In the genomic region with DNA sequence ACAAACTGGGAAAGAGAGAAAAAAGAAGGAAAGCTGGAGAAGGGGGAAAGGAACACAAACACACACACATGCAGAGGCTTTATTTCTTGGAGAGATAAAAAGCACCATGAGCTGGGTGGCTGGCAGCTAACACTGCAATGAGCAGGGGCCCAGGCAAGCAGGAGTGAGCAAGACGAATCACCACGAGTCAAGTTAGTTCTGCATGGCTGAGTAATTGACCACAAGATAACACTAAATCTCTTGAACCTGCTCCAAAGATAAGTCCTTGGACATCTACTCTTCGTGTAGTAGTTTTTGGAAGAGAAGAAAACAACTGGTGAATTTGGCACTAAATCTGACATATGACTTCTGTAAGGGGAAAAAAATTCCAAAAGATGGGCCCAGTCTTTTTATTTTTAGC, we compare ENCODE assay signal across 10 cellular contexts.
DNase-seq lines count a peak whose midpoint lies in the region; ATAC-seq, FAIRE-seq and TF ChIP-seq lines count a peak whose summit lies in the region.
"Had no signal": no experiment of that assay in that cellular context is flagged by ENCODE, and none has a peak within 500 bp of the region (broad histone marks: within the 10 kb centered on the region; RNA-seq: fewer than 3 reads in every experiment).

No MANE protein-coding gene starts in this region.

- peak; percentile 65 for FAIRE-seq in keratinocyte (lab: Jason Lieb, UNC)

- dilution Hi-C loops in keratinocyte (cut with MboI; ENCODE audit: extremely low pct_ligation_motif_present, low sequenced_read_pairs) = no loop called here

- H3K27me3 ChIP-seq in keratinocyte (ENCODE audit: control insufficient read depth, extremely low read depth, insufficient read depth, low read length) (no peaks in the 10 kb centered on the region), Peyer's patch (no peaks in the 10 kb centered on the region)

- no peak overlapping the region for H3K27ac ChIP-seq in keratinocyte (ENCODE audit: control insufficient read depth, insufficient read depth, low read length)
- no peak overlapping the region for H3K27ac ChIP-seq in Peyer's patch
- H3K27ac ChIP-seq: lower lobe of right lung had no signal

- H3K9me3 Mint-ChIP-seq in WTC11 = no peaks in the 10 kb centered on the region

- TF ChIP-seq POLR2A in Peyer's patch (IDR thresholded peaks at IDR 0.05) = no peak

- peaks cover 0 to 2% of the 10 kb centered on the region in 2 experiments for H3K36me3 ChIP-seq in keratinocyte (ENCODE audit: control insufficient read depth in 2 of 2, extremely low read depth in 1 of 2, insufficient read depth in 2 of 2, low read length in 2 of 2)
- no peaks in the 10 kb centered on the region for H3K36me3 ChIP-seq in Peyer's patch

- no peaks in the 10 kb centered on the region for H3K9me1 ChIP-seq in keratinocyte (ENCODE audit: control insufficient read depth, extremely low read depth, insufficient read depth, low read length)

- H3K4me3 Mint-ChIP-seq in WTC11 = no peak overlapping the region

- no peaks in the 10 kb centered on the region for H4K20me1 ChIP-seq in keratinocyte (ENCODE audit: control insufficient read depth, extremely low read depth, insufficient read depth, low read length)

- H3K4me1 ChIP-seq in keratinocyte (ENCODE audit: control insufficient read depth, extremely low read depth, insufficient read depth, low read length) (peaks cover 4% of the 10 kb centered on the region), Peyer's patch (no peaks in the 10 kb centered on the region)
- H3K4me1 ChIP-seq: lower lobe of right lung had no signal

- H3K36me3 Mint-ChIP-seq in WTC11 = 0 out of 2 replicates have a peak, but pooled peaks cover 3% of the 10 kb centered on the region

- H3K27ac Mint-ChIP-seq in WTC11 = peak overlapping the region; percentile 2; the same call in 1 of the 2 replicates

- no peaks in the 10 kb centered on the region for H3K9me3 ChIP-seq in keratinocyte (ENCODE audit: control insufficient read depth, low read depth, low read length)
- no peaks in the 10 kb centered on the region for H3K9me3 ChIP-seq in Peyer's patch
- H3K9me3 ChIP-seq: lower lobe of right lung had no signal

- DNase-seq in AG08395 (ENCODE audit: low spot score) (peak; percentile 70), GM20000 (ENCODE audit: low spot score) (peak; percentile 30), WTC11 (ENCODE audit: low spot score) (no peak), keratinocyte (ENCODE audit: low read depth, low spot score) (no peak), NCI-H2171 treated with DMSO at 0.1 percent for 48 hours (lab: John Stamatoyannopoulos, UW) (no peak), Peyer's patch (no peak)
- DNase-seq: activated gamma-delta T cell treated with Interleukin-2 at 50 U/mL for 16 hours, lower lobe of right lung had no signal

- no peaks in the 10 kb centered on the region for H3K27me3 Mint-ChIP-seq in WTC11 (ENCODE audit: low read depth)

- H3K9ac ChIP-seq in keratinocyte (ENCODE audit: control insufficient read depth, extremely low read depth, insufficient read depth, low read length) = no peak overlapping the region

- no peak for ATAC-seq in WTC11
- no peak for ATAC-seq in GM21367 (IDR thresholded peaks at IDR 0.05; ENCODE audit: unreplicated experiment)
- no peak for ATAC-seq in HG03097 (IDR thresholded peaks at IDR 0.05; ENCODE audit: low FRiP score, unreplicated experiment)

- no peak overlapping the region for H2AFZ ChIP-seq in keratinocyte (ENCODE audit: control insufficient read depth, low read length)

- H3K4me3 ChIP-seq in keratinocyte (ENCODE audit: control insufficient read depth in 2 of 3, extremely low read depth in 1 of 3, insufficient read depth in 2 of 3, low read depth in 1 of 3, low read length in 3 of 3) = no peak overlapping the region
- no peak overlapping the region for H3K4me3 ChIP-seq in Peyer's patch
- H3K4me3 ChIP-seq: lower lobe of right lung had no signal

- TF ChIP-seq CTCF in GM20000 (IDR thresholded peaks at IDR 0.05; ENCODE audit: extremely low read depth, missing control alignments) (no peak), WTC11 (IDR thresholded peaks at IDR 0.05) (no peak), keratinocyte (optimal IDR thresholded peaks at IDR 0.05 in 1 of 3, IDR thresholded peaks at IDR 0.05 in 1 of 3, conservative IDR thresholded peaks at IDR 0.05 in 1 of 3; ENCODE audit: extremely low read depth in 1 of 3, insufficient read depth in 2 of 3, low read length in 3 of 3) (no peak), Peyer's patch (IDR thresholded peaks at IDR 0.05) (no peak)

- H3K4me1 Mint-ChIP-seq in WTC11 = no peaks in the 10 kb centered on the region

- H3K79me2 ChIP-seq in keratinocyte (ENCODE audit: control insufficient read depth, insufficient read depth, low read length) = no peaks in the 10 kb centered on the region

- no peak overlapping the region for H3K4me2 ChIP-seq in keratinocyte (ENCODE audit: control insufficient read depth, extremely low read depth, insufficient read depth, low read depth, low read length)

- CTCF ChIA-PET in WTC11 (lab: Charles Lee) = no interaction called here

- POLR2A ChIA-PET in WTC11 (lab: Charles Lee) = interaction anchor here (0.6 kb wide), 1 partner anchor 101 kb away, joined by 3 read pairs; the partner anchor contains the start of gene MYO5A

TF ChIP-seq in WTC11, 78 proteins besides CTCF, POLR2A, EP300 and RAD21 (continues in another document):
- TF ChIP-seq ATF3 (CRISPR knock-in tag; conservative IDR thresholded peaks at IDR 0.05) (no peak), IRF1 (CRISPR knock-in tag; IDR thresholded peaks at IDR 0.05) (no peak), JAZF1 (CRISPR knock-in tag; IDR thresholded peaks at IDR 0.05) (no peak), PRDM15 (CRISPR knock-in tag; IDR thresholded peaks at IDR 0.05) (no peak), ZNF532 (CRISPR knock-in tag; IDR thresholded peaks at IDR 0.05; ENCODE audit: borderline replicate concordance) (no peak), TEAD1 (CRISPR knock-in tag; IDR thresholded peaks at IDR 0.05) (no peak)

Comparison
In these comparisons a context has a peak if more than half of its experiments do, and no peak if none do; other contexts are left out.
1. DNase-seq: peak in AG08395 (single experiment) and GM20000 (single experiment); none in WTC11 (single experiment), keratinocyte (single experiment), NCI-H2171 treated with DMSO at 0.1 percent for 48 hours (single experiment) and Peyer's patch (0 of 3).